1 cellular context compared by ENCODE assay signal in the genomic region with DNA sequence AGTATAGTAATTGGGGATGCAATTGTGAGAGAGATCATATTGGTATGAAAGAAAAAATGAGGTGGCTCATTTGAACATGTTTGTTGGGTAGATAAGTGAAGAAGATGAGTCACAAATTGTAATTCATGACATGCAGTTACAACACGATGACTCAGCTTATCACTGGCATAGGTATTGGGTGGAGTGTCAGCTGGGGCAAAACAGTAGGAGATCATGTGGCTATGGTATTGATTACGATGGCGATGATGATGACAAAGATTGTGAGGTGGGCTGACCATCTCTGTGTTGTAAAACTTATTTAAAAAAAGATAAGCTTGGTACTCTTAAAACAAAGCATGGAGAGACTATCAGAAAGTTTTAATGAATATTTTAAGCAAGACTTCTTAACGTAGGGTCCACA.
TF ChIP-seq lines count a peak whose summit lies in the region.

No MANE protein-coding gene starts in this region.

TF ChIP-seq in GM12878, 131 proteins besides CTCF, POLR2A, EP300 and RAD21 (continued from another document):
- TF ChIP-seq, protein P1, sequence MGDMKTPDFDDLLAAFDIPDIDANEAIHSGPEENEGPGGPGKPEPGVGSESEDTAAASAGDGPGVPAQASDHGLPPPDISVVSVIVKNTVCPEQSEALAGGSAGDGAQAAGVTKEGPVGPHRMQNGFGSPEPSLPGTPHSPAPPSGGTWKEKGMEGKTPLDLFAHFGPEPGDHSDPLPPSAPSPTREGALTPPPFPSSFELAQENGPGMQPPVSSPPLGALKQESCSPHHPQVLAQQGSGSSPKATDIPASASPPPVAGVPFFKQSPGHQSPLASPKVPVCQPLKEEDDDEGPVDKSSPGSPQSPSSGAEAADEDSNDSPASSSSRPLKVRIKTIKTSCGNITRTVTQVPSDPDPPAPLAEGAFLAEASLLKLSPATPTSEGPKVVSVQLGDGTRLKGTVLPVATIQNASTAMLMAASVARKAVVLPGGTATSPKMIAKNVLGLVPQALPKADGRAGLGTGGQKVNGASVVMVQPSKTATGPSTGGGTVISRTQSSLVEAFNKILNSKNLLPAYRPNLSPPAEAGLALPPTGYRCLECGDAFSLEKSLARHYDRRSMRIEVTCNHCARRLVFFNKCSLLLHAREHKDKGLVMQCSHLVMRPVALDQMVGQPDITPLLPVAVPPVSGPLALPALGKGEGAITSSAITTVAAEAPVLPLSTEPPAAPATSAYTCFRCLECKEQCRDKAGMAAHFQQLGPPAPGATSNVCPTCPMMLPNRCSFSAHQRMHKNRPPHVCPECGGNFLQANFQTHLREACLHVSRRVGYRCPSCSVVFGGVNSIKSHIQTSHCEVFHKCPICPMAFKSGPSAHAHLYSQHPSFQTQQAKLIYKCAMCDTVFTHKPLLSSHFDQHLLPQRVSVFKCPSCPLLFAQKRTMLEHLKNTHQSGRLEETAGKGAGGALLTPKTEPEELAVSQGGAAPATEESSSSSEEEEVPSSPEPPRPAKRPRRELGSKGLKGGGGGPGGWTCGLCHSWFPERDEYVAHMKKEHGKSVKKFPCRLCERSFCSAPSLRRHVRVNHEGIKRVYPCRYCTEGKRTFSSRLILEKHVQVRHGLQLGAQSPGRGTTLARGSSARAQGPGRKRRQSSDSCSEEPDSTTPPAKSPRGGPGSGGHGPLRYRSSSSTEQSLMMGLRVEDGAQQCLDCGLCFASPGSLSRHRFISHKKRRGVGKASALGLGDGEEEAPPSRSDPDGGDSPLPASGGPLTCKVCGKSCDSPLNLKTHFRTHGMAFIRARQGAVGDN (IDR thresholded peaks at IDR 0.05), result no peak
- TF ChIP-seq, protein P2, sequence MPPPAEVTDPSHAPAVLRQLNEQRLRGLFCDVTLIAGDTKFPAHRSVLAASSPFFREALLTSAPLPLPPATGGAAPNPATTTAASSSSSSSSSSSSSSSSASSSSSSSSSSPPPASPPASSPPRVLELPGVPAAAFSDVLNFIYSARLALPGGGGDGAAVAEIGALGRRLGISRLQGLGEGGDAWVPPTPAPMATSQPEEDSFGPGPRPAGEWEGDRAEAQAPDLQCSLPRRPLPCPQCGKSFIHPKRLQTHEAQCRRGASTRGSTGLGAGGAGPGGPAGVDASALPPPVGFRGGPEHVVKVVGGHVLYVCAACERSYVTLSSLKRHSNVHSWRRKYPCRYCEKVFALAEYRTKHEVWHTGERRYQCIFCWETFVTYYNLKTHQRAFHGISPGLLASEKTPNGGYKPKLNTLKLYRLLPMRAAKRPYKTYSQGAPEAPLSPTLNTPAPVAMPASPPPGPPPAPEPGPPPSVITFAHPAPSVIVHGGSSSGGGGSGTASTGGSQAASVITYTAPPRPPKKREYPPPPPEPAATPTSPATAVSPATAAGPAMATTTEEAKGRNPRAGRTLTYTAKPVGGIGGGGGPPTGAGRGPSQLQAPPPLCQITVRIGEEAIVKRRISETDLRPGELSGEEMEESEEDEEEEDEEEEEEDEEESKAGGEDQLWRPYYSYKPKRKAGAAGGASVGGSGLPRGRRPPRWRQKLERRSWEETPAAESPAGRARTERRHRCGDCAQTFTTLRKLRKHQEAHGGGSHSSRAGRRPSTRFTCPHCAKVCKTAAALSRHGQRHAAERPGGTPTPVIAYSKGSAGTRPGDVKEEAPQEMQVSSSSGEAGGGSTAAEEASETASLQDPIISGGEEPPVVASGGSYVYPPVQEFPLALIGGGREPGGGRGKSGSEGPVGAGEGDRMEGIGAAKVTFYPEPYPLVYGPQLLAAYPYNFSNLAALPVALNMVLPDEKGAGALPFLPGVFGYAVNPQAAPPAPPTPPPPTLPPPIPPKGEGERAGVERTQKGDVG (CRISPR knock-in tag; IDR thresholded peaks at IDR 0.05), result no peak
